10 cellular contexts compared by ENCODE assay signal in the genomic region with DNA sequence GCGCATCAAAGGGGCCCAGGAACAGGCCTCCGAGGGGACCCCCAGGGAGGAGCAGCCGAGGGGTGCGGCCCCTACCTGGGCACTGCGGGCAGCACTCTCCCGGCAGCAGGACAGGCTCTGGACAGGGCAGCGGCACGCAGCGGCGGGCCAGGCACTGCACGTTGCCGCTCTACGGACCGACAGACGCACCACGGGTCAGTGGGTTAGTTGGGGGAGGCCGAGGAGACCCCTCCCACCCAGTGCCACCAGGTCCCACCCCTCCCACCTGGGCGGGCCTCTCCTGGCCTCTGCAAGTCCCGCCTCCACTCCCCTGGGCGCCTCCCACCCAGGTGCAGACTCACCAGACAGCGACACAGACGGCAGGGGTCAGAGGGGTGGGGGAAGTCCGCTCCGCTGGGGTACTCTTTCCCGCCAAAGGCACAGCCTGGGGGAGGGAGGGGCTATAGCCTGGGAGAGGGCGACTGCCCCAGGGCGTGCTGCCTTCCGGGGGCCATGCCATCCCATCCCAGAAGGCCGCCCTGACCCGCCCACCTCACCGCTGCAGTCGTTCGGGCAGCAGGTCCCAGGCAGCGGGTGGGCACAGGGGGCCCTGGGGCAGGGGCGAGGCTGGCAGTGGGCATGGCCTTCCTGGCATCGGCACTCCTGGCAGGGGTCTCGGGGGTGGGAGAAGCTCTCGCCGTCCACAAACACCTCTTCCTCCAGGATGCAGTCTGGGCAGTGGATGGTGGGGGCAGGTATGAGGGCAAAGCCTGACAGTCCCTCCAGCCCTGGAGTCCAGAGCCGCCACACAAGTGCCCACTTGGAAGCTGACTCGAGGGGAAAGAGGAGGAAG. TPM values are rescaled to one million over a fixed set of nuclear protein-coding genes. Genes with fewer than 3 reads are reported as not detected.
DNase-seq lines count a peak whose midpoint lies in the region; ATAC-seq, FAIRE-seq and TF ChIP-seq lines count a peak whose summit lies in the region.
"Had no signal": no experiment of that assay in that cellular context is flagged by ENCODE, and none has a peak within 500 bp of the region (broad histone marks: within the 10 kb centered on the region; RNA-seq: fewer than 3 reads in every experiment).

No MANE protein-coding gene starts in this region.

- no peak for DNase-seq in breast epithelium (ENCODE audit: low spot score in 2 of 2)
- DNase-seq in MCF 10A (ENCODE audit: unreplicated experiment): no peak
- DNase-seq in GM12878 (ENCODE audit: low read depth, low spot score): no peak
- DNase-seq in keratinocyte (ENCODE audit: low read depth, low spot score): no peak
- no peak for DNase-seq in tibial artery
- DNase-seq in SKM-1 (lab: John Stamatoyannopoulos, UW; ENCODE audit: unreplicated experiment): no peak
- DNase-seq in DMS79 (lab: John Stamatoyannopoulos, UW): no peak

- H3K4me2 ChIP-seq in GM12878 (ENCODE audit: control insufficient read depth, insufficient read depth) (peak overlapping the region; percentile 25; the same call in 1 of the 2 replicates), keratinocyte (ENCODE audit: control insufficient read depth, extremely low read depth, insufficient read depth, low read depth, low read length) (peak overlapping the region; percentile 16)

- POLR2A ChIA-PET in MCF 10A (lab: Yijun Ruan, JAX): interaction anchor here (1.4 to 2.1 kb wide), 3 partner anchors 12 to 71 kb away, joined by 4 to 10 read pairs (median 8); a partner anchor contains a TSS
- POLR2A ChIA-PET in GM12878 (lab: Charles Lee): no interaction called here

- H2AFZ ChIP-seq in GM12878 (ENCODE audit: control insufficient read depth, low read depth, low read length) (no peak overlapping the region), keratinocyte (ENCODE audit: control insufficient read depth, low read length) (no peak overlapping the region)

- ATAC-seq in GM12878 (no peak), HG02981 (IDR thresholded peaks at IDR 0.05; ENCODE audit: unreplicated experiment) (no peak)

- H3K4me1 ChIP-seq in breast epithelium (no peaks in the 10 kb centered on the region), GM12878 (ENCODE audit: control insufficient read depth, insufficient read depth, low read length) (no peaks in the 10 kb centered on the region), keratinocyte (ENCODE audit: control insufficient read depth, extremely low read depth, insufficient read depth, low read length) (peaks cover 25% of the 10 kb centered on the region), tibial artery (peaks cover 0 to 6% (median 2%) of the 10 kb centered on the region in 4 donors)

- H3K27ac ChIP-seq in breast epithelium (no peak overlapping the region), GM12878 (ENCODE audit: control insufficient read depth, insufficient read depth) (no peak overlapping the region), keratinocyte (ENCODE audit: control insufficient read depth, insufficient read depth, low read length) (no peak overlapping the region), tibial artery (no peak overlapping the region)
- H3K27ac ChIP-seq: C4-2B had no signal

- H3K4me1 Mint-ChIP-seq in MCF 10A (ENCODE audit: insufficient read depth, unreplicated experiment): peaks cover 10% of the 10 kb centered on the region

- dilution Hi-C loops in keratinocyte (cut with MboI; ENCODE audit: extremely low pct_ligation_motif_present, low sequenced_read_pairs): no loop called here

- no peaks in the 10 kb centered on the region for H3K9me3 Mint-ChIP-seq in MCF 10A (ENCODE audit: unreplicated experiment)

- RAD21 ChIA-PET in GM12878 (lab: Charles Lee; ENCODE audit: unreplicated experiment): interaction anchor here (1.0 kb wide), 1 partner anchor 48 kb away, joined by 3 read pairs; no protein-coding TSS in a partner anchor

- H3K4me3 ChIP-seq in breast epithelium: peak overlapping the region; percentile 17 to 68 (median 54)
- no peak overlapping the region for H3K4me3 ChIP-seq in GM12878
- peak overlapping the region in 1 of 3 experiments; percentile 25 for H3K4me3 ChIP-seq in keratinocyte (ENCODE audit: control insufficient read depth in 2 of 3, extremely low read depth in 1 of 3, insufficient read depth in 2 of 3, low read depth in 1 of 3, low read length in 3 of 3)
- peak overlapping the region; percentile 12 to 24 for H3K4me3 ChIP-seq in tibial artery

- H3K27me3 ChIP-seq in breast epithelium (peaks cover 0 to 4% of the 10 kb centered on the region in 2 donors), GM12878 (replicated peaks in 1 of 2; ENCODE audit: control insufficient read depth in 2 of 2, insufficient read depth in 2 of 2, low read length in 1 of 2) (peaks cover 0 to 1% of the 10 kb centered on the region in 2 experiments; a peak in 2 of 4 replicates), keratinocyte (ENCODE audit: control insufficient read depth, extremely low read depth, insufficient read depth, low read length) (no peaks in the 10 kb centered on the region), tibial artery (peaks cover 0 to 48% of the 10 kb centered on the region in 2 donors)

- no peaks in the 10 kb centered on the region for H3K27me3 Mint-ChIP-seq in MCF 10A (ENCODE audit: insufficient read depth, unreplicated experiment)

- in situ Hi-C loops in GM12878 (cut with MboI): no loop called here

- H3K79me2 ChIP-seq in GM12878 (ENCODE audit: control insufficient read depth, insufficient read depth, low read length) (no peaks in the 10 kb centered on the region), keratinocyte (ENCODE audit: control insufficient read depth, insufficient read depth, low read length) (no peaks in the 10 kb centered on the region)

- FAIRE-seq in GM12878 (lab: Jason Lieb, UNC) (no peak), keratinocyte (lab: Jason Lieb, UNC) (no peak)

- SMC1A ChIA-PET in GM12878 (lab: Charles Lee; ENCODE audit: uncharacterized antibody, unreplicated experiment): no interaction called here

- intact Hi-C loops in breast epithelium (cut with DNase I; ENCODE audit: low total_unique reads): no loop called here
- intact Hi-C loops in MCF 10A (cut with micrococcal nuclease): no loop called here
- intact Hi-C loops in GM12878 (cut with micrococcal nuclease; ENCODE audit: unreplicated experiment): no loop called here
- intact Hi-C loops in tibial artery (cut with DNase I; ENCODE audit: low total_unique reads): no loop called here

- no peak for TF ChIP-seq RAD21 in GM12878 (IDR thresholded peaks at IDR 0.05; ENCODE audit: insufficient read depth, low read depth, low read length)

- no peaks in the 10 kb centered on the region for H3K36me3 ChIP-seq in breast epithelium
- H3K36me3 ChIP-seq in GM12878 (ENCODE audit: control insufficient read depth in 2 of 2, insufficient read depth in 2 of 2, low read length in 1 of 2): no peaks in the 10 kb centered on the region
- no peaks in the 10 kb centered on the region for H3K36me3 ChIP-seq in keratinocyte (ENCODE audit: control insufficient read depth in 2 of 2, extremely low read depth in 1 of 2, insufficient read depth in 2 of 2, low read length in 2 of 2)
- H3K36me3 ChIP-seq in tibial artery: no peaks in the 10 kb centered on the region

- CTCF ChIA-PET in MCF 10A (lab: Yijun Ruan, JAX) (interaction anchor here (0.7 to 2.1 kb wide), 2 partner anchors 8 to 66 kb away, joined by 3 to 8 read pairs; no protein-coding TSS in a partner anchor), GM12878 (lab: Yijun Ruan, JAX) (no interaction called here)

- TF ChIP-seq CTCF in breast epithelium (IDR thresholded peaks at IDR 0.05) (no peak), MCF 10A (IDR thresholded peaks at IDR 0.05; ENCODE audit: unreplicated experiment) (no peak), GM12878 (IDR thresholded peaks at IDR 0.05 in 2 of 3, conservative IDR thresholded peaks at IDR 0.05 in 1 of 3; ENCODE audit: control insufficient read depth in 2 of 3, extremely low read depth in 1 of 3, insufficient read depth in 1 of 3, low read depth in 3 of 3, low read length in 3 of 3) (no peak), keratinocyte (optimal IDR thresholded peaks at IDR 0.05 in 1 of 3, IDR thresholded peaks at IDR 0.05 in 1 of 3, conservative IDR thresholded peaks at IDR 0.05 in 1 of 3; ENCODE audit: extremely low read depth in 1 of 3, insufficient read depth in 2 of 3, low read length in 3 of 3) (peak in 1 of 3 experiments; percentile 31), tibial artery (IDR thresholded peaks at IDR 0.05) (no peak)

- TF ChIP-seq POLR2A in breast epithelium (IDR thresholded peaks at IDR 0.05): no peak
- no peak for TF ChIP-seq POLR2A in GM12878 (IDR thresholded peaks at IDR 0.05; ENCODE audit: low read depth, low read length)

- H3K9ac ChIP-seq in GM12878 (ENCODE audit: control insufficient read depth, insufficient read depth, low read length) (no peak overlapping the region), keratinocyte (ENCODE audit: control insufficient read depth, extremely low read depth, insufficient read depth, low read length) (no peak overlapping the region)

- no peak overlapping the region for H3K4me3 Mint-ChIP-seq in MCF 10A (ENCODE audit: unreplicated experiment)

- BruUV-seq in MCF 10A (replicated peaks; lab: Mats Ljungman, UMichigan): no TSS peak
- no TSS peak for BruUV-seq in GM12878 (replicated peaks; lab: Mats Ljungman, UMichigan)

- WGBS in GM12878 (ENCODE audit: insufficient coverage, insufficient replicate concordance, low lambda C conversion rate, missing lambda C conversion rate): 52% methylated on average over 25 of the region's 41 CpGs

- no peak for TF ChIP-seq EP300 in GM12878 (IDR thresholded peaks at IDR 0.05; ENCODE audit: borderline replicate concordance in 1 of 2, control insufficient read depth in 1 of 2, low read depth in 2 of 2, low read length in 2 of 2)

- no peak overlapping the region for H3K27ac Mint-ChIP-seq in MCF 10A (ENCODE audit: low read depth, unreplicated experiment)

- H4K20me1 ChIP-seq in GM12878 (ENCODE audit: control insufficient read depth, insufficient read depth): no peaks in the 10 kb centered on the region
- H4K20me1 ChIP-seq in keratinocyte (ENCODE audit: control insufficient read depth, extremely low read depth, insufficient read depth, low read length): no peaks in the 10 kb centered on the region

- H3K9me3 ChIP-seq in breast epithelium (no peaks in the 10 kb centered on the region), GM12878 (replicated peaks; ENCODE audit: control insufficient read depth, insufficient read depth, low read length) (no peaks in the 10 kb centered on the region), keratinocyte (ENCODE audit: control insufficient read depth, low read depth, low read length) (peaks cover 2% of the 10 kb centered on the region), tibial artery (no peaks in the 10 kb centered on the region)

- H3K36me3 Mint-ChIP-seq in MCF 10A (ENCODE audit: insufficient read depth, unreplicated experiment): no peaks in the 10 kb centered on the region

- no peaks in the 10 kb centered on the region for H3K9me1 ChIP-seq in keratinocyte (ENCODE audit: control insufficient read depth, extremely low read depth, insufficient read depth, low read length)

RNA-seq across cellular contexts. Expression of a gene that starts 19.2 kb away (rescaled TPM):
- total RNA-seq in breast epithelium (1 to 10 TPM in 1 of 3 donors, under 1 TPM in 2; 0.33 to 2.2 (median 0.88) TPM), MCF 10A (2022) (0.42 and 0.68 TPM in 2 replicates), GM12878 (2014; rRNA removed) (2.9 and 4.2 TPM in 2 replicates), GM12878 (2014; rRNA removed; fragmentation: Illumina TruSeq; extraction: Trizol) (1.1 and 1.4 TPM in 2 replicates), GM12878 (2021) (5.6 and 7.8 TPM in 2 replicates)
- total RNA-seq in GM12878 (2013; cell fraction: nucleolus; rRNA removed): 6.2 and 7.5 TPM in 2 replicates
- polyA plus RNA-seq in GM12878 (2011; ENCODE audit: low read depth): 1.4 TPM
- polyA plus RNA-seq in GM12878 (2011; rRNA removed) (0.45 and 0.76 TPM in 2 replicates), GM12878 (2014; fragmentation: Illumina TruSeq; extraction: Trizol) (0.48 and 1.0 TPM in 2 replicates), GM12878 (2014; fragmentation: Nextera tagmentation; extraction: Ambion mirVana) (under 1 TPM; 0.05 to 0.35 TPM), GM12878 (2014; rRNA removed) (6.0 and 7.6 TPM in 2 replicates), GM12878 (2016; fragmentation: Nextera tagmentation; extraction: Ambion mirVana) (1 to 10 TPM; 4.0 to 4.3 TPM), keratinocyte (0.03 to 0.17 TPM in 2 of 3 replicates, not detected in the other)
- 1.0 and 1.9 TPM in 2 replicates for polyA plus RNA-seq in GM12878 (2011; cell fraction: cytosol; rRNA removed)
- 17.7 and 21.9 TPM in 2 replicates for polyA plus RNA-seq in GM12878 (2011; cell fraction: nucleus; rRNA removed)
- polyA plus RNA-seq in GM12878 (2012): 2.9 and 3.4 TPM in 2 replicates
- 1.1 and 2.2 TPM in 2 replicates for polyA minus RNA-seq in GM12878 (2011; rRNA and poly(A)+ RNA removed)
- polyA minus RNA-seq in GM12878 (2011; cell fraction: cytosol; rRNA and poly(A)+ RNA removed): 0.21 and 1.5 TPM in 2 replicates
- polyA minus RNA-seq in GM12878 (2011; cell fraction: nucleus; rRNA and poly(A)+ RNA removed): 3.5 and 6.1 TPM in 2 replicates
- polyA plus RNA-seq in keratinocyte (2011; ENCODE audit: low read depth): not detected
- polyA plus RNA-seq in keratinocyte (2011; cell fraction: cytosol; rRNA removed): 0.04 and 0.08 TPM in 2 replicates
- polyA plus RNA-seq in keratinocyte (2011; cell fraction: nucleus; rRNA removed): 0.25 and 0.28 TPM in 2 replicates
- polyA plus RNA-seq in keratinocyte (2012; ENCODE audit: low replicate concordance): 0.14 and 0.17 TPM in 2 replicates
- 0.13 TPM in 1 of 3 replicates, not detected in the others for polyA minus RNA-seq in keratinocyte
- not detected for polyA minus RNA-seq in keratinocyte (2011; cell fraction: cytosol; rRNA and poly(A)+ RNA removed)
- not detected in 2 replicates for polyA minus RNA-seq in keratinocyte (2011; cell fraction: nucleus; rRNA and poly(A)+ RNA removed)
- total RNA-seq: pulmonary artery endothelial cell had no signal

RNA-seq across cellular contexts. Expression of a gene that starts 28.7 kb away (rescaled TPM):
- total RNA-seq in breast epithelium (100 to 1,000 TPM; 117 to 174 (median 127) TPM), MCF 10A (2022) (125 and 152 TPM in 2 replicates), GM12878 (2014; rRNA removed) (123 and 126 TPM in 2 replicates), GM12878 (2014; rRNA removed; fragmentation: Illumina TruSeq; extraction: Trizol) (108 and 111 TPM in 2 replicates), GM12878 (2021) (143 and 155 TPM in 2 replicates)
- 10.0 and 12.5 TPM in 2 replicates for total RNA-seq in GM12878 (2013; cell fraction: nucleolus; rRNA removed)
- 304 TPM for polyA plus RNA-seq in GM12878 (2011; ENCODE audit: low read depth)
- polyA plus RNA-seq in GM12878 (2011; rRNA removed) (121 and 194 TPM in 2 replicates), GM12878 (2014; fragmentation: Illumina TruSeq; extraction: Trizol) (62.7 and 179 TPM in 2 replicates), GM12878 (2014; fragmentation: Nextera tagmentation; extraction: Ambion mirVana) (100 to 1,000 TPM; 246 to 343 TPM), GM12878 (2014; rRNA removed) (211 and 223 TPM in 2 replicates), GM12878 (2016; fragmentation: Nextera tagmentation; extraction: Ambion mirVana) (100 to 1,000 TPM; 286 TPM), keratinocyte (263 to 429 TPM (median 268 TPM) in 3 replicates)
- 318 and 402 TPM in 2 replicates for polyA plus RNA-seq in GM12878 (2011; cell fraction: cytosol; rRNA removed)
- polyA plus RNA-seq in GM12878 (2011; cell fraction: nucleus; rRNA removed): 124 and 144 TPM in 2 replicates
- 206 and 310 TPM in 2 replicates for polyA plus RNA-seq in GM12878 (2012)
- polyA minus RNA-seq in GM12878 (2011; rRNA and poly(A)+ RNA removed): 40.6 and 67.1 TPM in 2 replicates
- polyA minus RNA-seq in GM12878 (2011; cell fraction: cytosol; rRNA and poly(A)+ RNA removed): 18.7 and 20.3 TPM in 2 replicates
- polyA minus RNA-seq in GM12878 (2011; cell fraction: nucleus; rRNA and poly(A)+ RNA removed): 17.5 and 22.7 TPM in 2 replicates
- 107 TPM for polyA plus RNA-seq in keratinocyte (2011; ENCODE audit: low read depth)
- polyA plus RNA-seq in keratinocyte (2011; cell fraction: cytosol; rRNA removed): 342 and 421 TPM in 2 replicates
- 115 and 151 TPM in 2 replicates for polyA plus RNA-seq in keratinocyte (2011; cell fraction: nucleus; rRNA removed)
- polyA plus RNA-seq in keratinocyte (2012; ENCODE audit: low replicate concordance): 283 and 576 TPM in 2 replicates
- 59.0 to 128 TPM (median 113 TPM) in 3 replicates for polyA minus RNA-seq in keratinocyte
- 125 TPM for polyA minus RNA-seq in keratinocyte (2011; cell fraction: cytosol; rRNA and poly(A)+ RNA removed)
- 20.6 and 23.4 TPM in 2 replicates for polyA minus RNA-seq in keratinocyte (2011; cell fraction: nucleus; rRNA and poly(A)+ RNA removed)

RNA-seq across cellular contexts. Expression of a gene that starts 46.4 kb away (rescaled TPM):
- 10 to 100 TPM in 2 of 3 donors, 1 to 10 TPM in 1; 4.6 to 19.4 (median 11.1) TPM for total RNA-seq in breast epithelium
- 7.5 and 10.1 TPM in 2 replicates for total RNA-seq in MCF 10A (2022)
- total RNA-seq in GM12878 (2013; cell fraction: nucleolus; rRNA removed): 65.7 and 75.1 TPM in 2 replicates
- 81.7 and 90.0 TPM in 2 replicates for total RNA-seq in GM12878 (2014; rRNA removed)
- 33.9 and 36.5 TPM in 2 replicates for total RNA-seq in GM12878 (2014; rRNA removed; fragmentation: Illumina TruSeq; extraction: Trizol)
- total RNA-seq in GM12878 (2021): 74.6 and 74.9 TPM in 2 replicates
- polyA plus RNA-seq in GM12878 (2011; ENCODE audit: low read depth): 26.5 TPM
- 31.5 and 55.1 TPM in 2 replicates for polyA plus RNA-seq in GM12878 (2011; rRNA removed)
- 56.7 and 79.4 TPM in 2 replicates for polyA plus RNA-seq in GM12878 (2011; cell fraction: cytosol; rRNA removed)
- 213 and 230 TPM in 2 replicates for polyA plus RNA-seq in GM12878 (2011; cell fraction: nucleus; rRNA removed)
- 45.6 and 55.1 TPM in 2 replicates for polyA plus RNA-seq in GM12878 (2012)
- 23.2 and 39.7 TPM in 2 replicates for polyA plus RNA-seq in GM12878 (2014; fragmentation: Illumina TruSeq; extraction: Trizol)
- 1 to 10 TPM; 5.4 to 8.9 TPM for polyA plus RNA-seq in GM12878 (2014; fragmentation: Nextera tagmentation; extraction: Ambion mirVana)
- 68.3 and 71.5 TPM in 2 replicates for polyA plus RNA-seq in GM12878 (2014; rRNA removed)
- polyA plus RNA-seq in GM12878 (2016; fragmentation: Nextera tagmentation; extraction: Ambion mirVana): 10 to 100 TPM; 84.1 to 90.3 TPM
- 49.2 and 83.0 TPM in 2 replicates for polyA minus RNA-seq in GM12878 (2011; rRNA and poly(A)+ RNA removed)
- polyA minus RNA-seq in GM12878 (2011; cell fraction: cytosol; rRNA and poly(A)+ RNA removed): 43.8 and 50.8 TPM in 2 replicates
- polyA minus RNA-seq in GM12878 (2011; cell fraction: nucleus; rRNA and poly(A)+ RNA removed): 46.4 and 73.5 TPM in 2 replicates
- 0.78 to 1.5 TPM (median 0.88 TPM) in 3 replicates for polyA plus RNA-seq in keratinocyte
- polyA plus RNA-seq in keratinocyte (2011; ENCODE audit: low read depth): 0.61 TPM
- polyA plus RNA-seq in keratinocyte (2011; cell fraction: cytosol; rRNA removed): 0.71 and 1.0 TPM in 2 replicates
- polyA plus RNA-seq in keratinocyte (2011; cell fraction: nucleus; rRNA removed): 4.2 and 4.8 TPM in 2 replicates
- polyA plus RNA-seq in keratinocyte (2012; ENCODE audit: low replicate concordance): 0.55 and 4.5 TPM in 2 replicates
- 0.64 to 2.4 TPM (median 2.1 TPM) in 3 replicates for polyA minus RNA-seq in keratinocyte
- polyA minus RNA-seq in keratinocyte (2011; cell fraction: cytosol; rRNA and poly(A)+ RNA removed): 2.1 TPM
- polyA minus RNA-seq in keratinocyte (2011; cell fraction: nucleus; rRNA and poly(A)+ RNA removed): 1.2 and 1.6 TPM in 2 replicates
